9 cellular contexts compared by ENCODE assay signal in genomic region chr3:10319804-10320203, GRCh38. TPM values are rescaled to one million over a fixed set of nuclear protein-coding genes. Genes with fewer than 3 reads are reported as not detected.
DNase-seq lines count a peak whose midpoint lies in the region; ATAC-seq and TF ChIP-seq lines count a peak whose summit lies in the region.
"Had no signal": no experiment of that assay in that cellular context is flagged by ENCODE, and none has a peak within 500 bp of the region (broad histone marks: within the 10 kb centered on the region; RNA-seq: fewer than 3 reads in every experiment).

No MANE protein-coding gene starts in this region.

- H3K56ac ChIP-seq in mesendoderm (ENCODE audit: low read length) = peak overlapping the region; percentile 97

- no peak overlapping the region for H2BK120ac ChIP-seq in mesendoderm (ENCODE audit: low read depth, low read length)

- H2BK5ac ChIP-seq in mesendoderm (ENCODE audit: low read length) = no peak overlapping the region

- H3K4me3 ChIP-seq in cardiac muscle cell (peak overlapping the region; percentile 96), mesendoderm (ENCODE audit: low read length) (peak overlapping the region; percentile 92), uterus (peak overlapping the region; percentile 91 to 95)

- peaks cover 9% of the 10 kb centered on the region for H3K27me3 Mint-ChIP-seq in MCF 10A (ENCODE audit: insufficient read depth, unreplicated experiment)

- DNase-seq in cardiac muscle cell (ENCODE audit: low read depth in 1 of 2, low spot score in 1 of 2) (peak in 1 of 2 donors; percentile 26), left ventricle myocardium superior (no peak), MCF 10A (ENCODE audit: unreplicated experiment) (no peak), mesendoderm (peak; percentile 51), uterus (no peak), NCI-H774 (lab: John Stamatoyannopoulos, UW) (no peak), DMS153 treated with DMSO at 0.1 percent for 48 hours (lab: John Stamatoyannopoulos, UW; ENCODE audit: unreplicated experiment) (no peak), COLO829 (ENCODE audit: low spot score) (no peak)
- DNase-seq: amniotic stem cell had no signal

- H3K4me1 ChIP-seq in cardiac muscle cell (ENCODE audit: low read depth) = no peaks in the 10 kb centered on the region
- no peaks in the 10 kb centered on the region for H3K4me1 ChIP-seq in mesendoderm (ENCODE audit: control insufficient read depth, low read depth, low read length)
- H3K4me1 ChIP-seq in uterus = no peaks in the 10 kb centered on the region

- H3K36me3 Mint-ChIP-seq in MCF 10A (ENCODE audit: insufficient read depth, unreplicated experiment) = peaks cover 38% of the 10 kb centered on the region

- H3K27ac Mint-ChIP-seq in MCF 10A (ENCODE audit: low read depth, unreplicated experiment) = peak overlapping the region; percentile 95

- peak overlapping the region; percentile 99 for H3K4me2 ChIP-seq in mesendoderm (ENCODE audit: low read length)

- H3K4me3 Mint-ChIP-seq in MCF 10A (ENCODE audit: unreplicated experiment) = peak overlapping the region; percentile 82

- ATAC-seq in left ventricle myocardium superior = no peak

- no peak overlapping the region for H3K27ac ChIP-seq in cardiac muscle cell
- no peak overlapping the region for H3K27ac ChIP-seq in mesendoderm (ENCODE audit: low read depth, low read length)
- peak overlapping the region; percentile 62 to 87 for H3K27ac ChIP-seq in uterus

- no peak for TF ChIP-seq CTCF in cardiac muscle cell (IDR thresholded peaks at IDR 0.05; ENCODE audit: low read depth, low read length)
- TF ChIP-seq CTCF in MCF 10A (IDR thresholded peaks at IDR 0.05; ENCODE audit: unreplicated experiment) = no peak
- TF ChIP-seq CTCF in uterus (IDR thresholded peaks at IDR 0.05) = no peak

- no peak overlapping the region for H3K4ac ChIP-seq in mesendoderm (ENCODE audit: low read depth, low read length)

- POLR2A ChIA-PET in MCF 10A (lab: Yijun Ruan, JAX) = interaction anchor here (0.9 to 1.2 kb wide), 5 partner anchors 14 to 46 kb away, joined by 3 to 5 read pairs (median 3); no protein-coding TSS in a partner anchor

- no peak for TF ChIP-seq POLR2A in uterus (IDR thresholded peaks at IDR 0.05)

- no peak overlapping the region for H2BK15ac ChIP-seq in mesendoderm (replicated peaks; ENCODE audit: low read depth)

- no peak overlapping the region for H3K18ac ChIP-seq in mesendoderm (ENCODE audit: low read length)

- H2AK5ac ChIP-seq in mesendoderm (ENCODE audit: low read length) = no peak overlapping the region

- peaks cover 19% of the 10 kb centered on the region for H3K79me1 ChIP-seq in mesendoderm (ENCODE audit: low read length)

- H3K4me1 Mint-ChIP-seq in MCF 10A (ENCODE audit: insufficient read depth, unreplicated experiment) = peaks cover 6% of the 10 kb centered on the region

- H3K9ac ChIP-seq in mesendoderm (ENCODE audit: low read length) = peak overlapping the region; percentile 93

- H4K8ac ChIP-seq in mesendoderm (ENCODE audit: low read depth, low read length) = no peak overlapping the region

- WGBS in mesendoderm (ENCODE audit: extremely low coverage, insufficient coverage, low lambda C conversion rate) = no CpG with 5 or more reads among the region's 3 CpGs

- CTCF ChIA-PET in MCF 10A (lab: Yijun Ruan, JAX) = interaction anchor here (0.7 kb wide), 1 partner anchor 19 kb away, joined by 3 read pairs; no protein-coding TSS in a partner anchor

- no peak overlapping the region for H4K5ac ChIP-seq in mesendoderm (ENCODE audit: low read length)

- BruUV-seq in MCF 10A (replicated peaks; lab: Mats Ljungman, UMichigan) = no TSS peak

- H3K79me2 ChIP-seq in mesendoderm (ENCODE audit: control insufficient read depth, insufficient read depth, low read length) = peaks cover 23% of the 10 kb centered on the region

- H3K23ac ChIP-seq in mesendoderm (ENCODE audit: low read length) = no peak overlapping the region

- intact Hi-C loops in left ventricle myocardium superior (cut with micrococcal nuclease) (no loop called here), MCF 10A (cut with micrococcal nuclease) (no loop called here), uterus (cut with DNase I; ENCODE audit: low total_unique reads) (no loop called here)

- no peaks in the 10 kb centered on the region for H3K9me3 Mint-ChIP-seq in MCF 10A (ENCODE audit: unreplicated experiment)

- H3K36me3 ChIP-seq in cardiac muscle cell (peaks cover 26% of the 10 kb centered on the region), mesendoderm (ENCODE audit: control insufficient read depth, insufficient read depth, low read length) (peaks cover 6% of the 10 kb centered on the region), uterus (no peaks in the 10 kb centered on the region)

- H3K9me3 ChIP-seq in cardiac muscle cell (ENCODE audit: low read depth) (no peaks in the 10 kb centered on the region), uterus (no peaks in the 10 kb centered on the region)

- H3K27me3 ChIP-seq in cardiac muscle cell = no peaks in the 10 kb centered on the region
- no peaks in the 10 kb centered on the region for H3K27me3 ChIP-seq in mesendoderm (ENCODE audit: insufficient read depth, low read length, poor library complexity)
- H3K27me3 ChIP-seq in uterus = no peaks in the 10 kb centered on the region

RNA-seq across cellular contexts. Expression of gene SEC13, which starts 1.1 kb away (rescaled TPM):
- 151 and 198 TPM in 2 replicates for total RNA-seq in cardiac muscle cell
- polyA plus RNA-seq in cardiac muscle cell = 223 and 270 TPM in 2 replicates
- total RNA-seq in left ventricle myocardium superior = 54.9 TPM
- total RNA-seq in MCF 10A (2022) = 141 and 156 TPM in 2 replicates
- polyA plus RNA-seq in mesendoderm (2013, experiment 1 of 2) = 117 TPM
- 116 TPM for polyA plus RNA-seq in mesendoderm (2013, experiment 2 of 2)
- total RNA-seq in uterus = 100 to 1,000 TPM in 1 of 4 donors, 10 to 100 TPM in 3; 18.2 to 137 (median 72.7) TPM

RNA-seq across cellular contexts. Expression of gene GHRL, which starts 27.1 kb away (rescaled TPM):
- 0.18 TPM in 1 of 2 replicates, not detected in the other for total RNA-seq in cardiac muscle cell
- 0.46 and 1.4 TPM in 2 replicates for polyA plus RNA-seq in cardiac muscle cell
- total RNA-seq in left ventricle myocardium superior = not detected
- not detected in 2 replicates for total RNA-seq in MCF 10A (2022)
- polyA plus RNA-seq in mesendoderm (2013, experiment 1 of 2) = 0.66 TPM
- 0.34 TPM for polyA plus RNA-seq in mesendoderm (2013, experiment 2 of 2)
- total RNA-seq in uterus = 1 to 10 TPM in 1 of 4 donors, not detected in 3; 7.9 TPM

Comparison
In these comparisons a context has a peak if more than half of its experiments do, and no peak if none do; other contexts are left out.
1. H3K27ac ChIP-seq: peak in uterus (2 of 2); none in cardiac muscle cell (single experiment) and mesendoderm (single experiment).
2. Peak in every context shown above with its lines, with median percentiles within 50 percentile points of each other: H3K4me3 ChIP-seq.